Comparison of ENCODE assay signal across 28 cellular contexts in genomic region chr11:98398508-98398907, GRCh38.
"Had no signal": no experiment of that assay in that cellular context is flagged by ENCODE, and none has a peak within 500 bp of the region (broad histone marks: within the 10 kb centered on the region; RNA-seq: fewer than 3 reads in every experiment).

No MANE protein-coding gene starts in this region.

- H3K4me1 ChIP-seq: colonic mucosa, esophagus muscularis mucosa, esophagus squamous epithelium, foreskin keratinocyte, gastrocnemius medialis, gastroesophageal sphincter, heart left ventricle, heart right ventricle had no signal

- H3K4me2 ChIP-seq: hepatocyte had no signal

- H3K36me3 ChIP-seq: colonic mucosa, esophagus muscularis mucosa, esophagus squamous epithelium, gastrocnemius medialis, gastroesophageal sphincter, heart left ventricle, heart right ventricle had no signal

- H3K27ac ChIP-seq: colonic mucosa, coronary artery, dorsolateral prefrontal cortex, epithelial cell of prostate, esophagus muscularis mucosa, esophagus squamous epithelium, foreskin keratinocyte, gastrocnemius medialis, gastroesophageal sphincter, heart left ventricle, heart right ventricle, hepatocyte had no signal

- H3K79me2 ChIP-seq: hepatocyte had no signal

- H3K4me3 ChIP-seq: colonic mucosa, coronary artery, dorsolateral prefrontal cortex, esophagus muscularis mucosa, esophagus squamous epithelium, gastrocnemius medialis, gastroesophageal sphincter, heart left ventricle, heart right ventricle, hepatocyte had no signal

- H3K9me3 ChIP-seq: colonic mucosa, esophagus muscularis mucosa, esophagus squamous epithelium, gastrocnemius medialis, gastroesophageal sphincter, heart left ventricle, heart right ventricle had no signal

- H2AFZ ChIP-seq: hepatocyte had no signal

- FAIRE-seq: colon, endothelial cell of umbilical vein, frontal cortex had no signal

- ATAC-seq: effector memory CD8-positive, alpha-beta T cell; esophagus mucosa; foreskin keratinocyte; gastrocnemius medialis; gastroesophageal sphincter; heart left ventricle; heart right ventricle had no signal

- DNase-seq: colonic mucosa; cortex of kidney; dermis blood vessel endothelial cell; dorsolateral prefrontal cortex; effector CD4-positive, alpha-beta T cell; effector CD8-positive, alpha-beta T cell; effector memory CD4-positive, alpha-beta T cell; effector memory CD8-positive, alpha-beta T cell; endodermal cell; erythroblast; esophagus squamous epithelium; foreskin fibroblast; foreskin keratinocyte; foreskin melanocyte; gastrocnemius medialis; glutamatergic neuron; head of caudate nucleus; heart left ventricle; heart right ventricle had no signal

- H3K27me3 ChIP-seq: colonic mucosa, dorsolateral prefrontal cortex, esophagus muscularis mucosa, esophagus squamous epithelium, foreskin keratinocyte, gastrocnemius medialis, gastroesophageal sphincter, heart left ventricle, heart right ventricle, hepatocyte had no signal
